Comparison of ENCODE assay signal across 1 cellular context in genomic region chr18:74597662-74598349, GRCh38.
TF ChIP-seq lines count a peak whose summit lies in the region.

Gene ZNF407 (plus strand): TSS chr18:74597870. CDS start chr18:74631020, 33,150 bp downstream.

TF ChIP-seq in K562, 482 proteins besides CTCF, POLR2A, EP300 and RAD21 (continued from another document and continues in another):
- TF ChIP-seq, protein P1, sequence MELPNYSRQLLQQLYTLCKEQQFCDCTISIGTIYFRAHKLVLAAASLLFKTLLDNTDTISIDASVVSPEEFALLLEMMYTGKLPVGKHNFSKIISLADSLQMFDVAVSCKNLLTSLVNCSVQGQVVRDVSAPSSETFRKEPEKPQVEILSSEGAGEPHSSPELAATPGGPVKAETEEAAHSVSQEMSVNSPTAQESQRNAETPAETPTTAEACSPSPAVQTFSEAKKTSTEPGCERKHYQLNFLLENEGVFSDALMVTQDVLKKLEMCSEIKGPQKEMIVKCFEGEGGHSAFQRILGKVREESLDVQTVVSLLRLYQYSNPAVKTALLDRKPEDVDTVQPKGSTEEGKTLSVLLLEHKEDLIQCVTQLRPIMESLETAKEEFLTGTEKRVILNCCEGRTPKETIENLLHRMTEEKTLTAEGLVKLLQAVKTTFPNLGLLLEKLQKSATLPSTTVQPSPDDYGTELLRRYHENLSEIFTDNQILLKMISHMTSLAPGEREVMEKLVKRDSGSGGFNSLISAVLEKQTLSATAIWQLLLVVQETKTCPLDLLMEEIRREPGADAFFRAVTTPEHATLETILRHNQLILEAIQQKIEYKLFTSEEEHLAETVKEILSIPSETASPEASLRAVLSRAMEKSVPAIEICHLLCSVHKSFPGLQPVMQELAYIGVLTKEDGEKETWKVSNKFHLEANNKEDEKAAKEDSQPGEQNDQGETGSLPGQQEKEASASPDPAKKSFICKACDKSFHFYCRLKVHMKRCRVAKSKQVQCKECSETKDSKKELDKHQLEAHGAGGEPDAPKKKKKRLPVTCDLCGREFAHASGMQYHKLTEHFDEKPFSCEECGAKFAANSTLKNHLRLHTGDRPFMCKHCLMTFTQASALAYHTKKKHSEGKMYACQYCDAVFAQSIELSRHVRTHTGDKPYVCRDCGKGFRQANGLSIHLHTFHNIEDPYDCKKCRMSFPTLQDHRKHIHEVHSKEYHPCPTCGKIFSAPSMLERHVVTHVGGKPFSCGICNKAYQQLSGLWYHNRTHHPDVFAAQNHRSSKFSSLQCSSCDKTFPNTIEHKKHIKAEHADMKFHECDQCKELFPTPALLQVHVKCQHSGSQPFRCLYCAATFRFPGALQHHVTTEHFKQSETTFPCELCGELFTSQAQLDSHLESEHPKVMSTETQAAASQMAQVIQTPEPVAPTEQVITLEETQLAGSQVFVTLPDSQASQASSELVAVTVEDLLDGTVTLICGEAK (IDR thresholded peaks at IDR 0.05): peak; percentile 94
- TF ChIP-seq, protein P1 (CRISPR knock-in tag; IDR thresholded peaks at IDR 0.05): no peak
- no peak for TF ChIP-seq JUNB (CRISPR knock-in tag; conservative IDR thresholded peaks at IDR 0.05)
- no peak for TF ChIP-seq PURB (CRISPR knock-in tag; IDR thresholded peaks at IDR 0.05; ENCODE audit: low read depth)
- peak; percentile 68 for TF ChIP-seq SIN3B (IDR thresholded peaks at IDR 0.05; ENCODE audit: low read depth)
- TF ChIP-seq RNF219 (CRISPR knock-in tag; IDR thresholded peaks at IDR 0.05): no peak
- TF ChIP-seq FOXM1 (IDR thresholded peaks at IDR 0.05; ENCODE audit: low read depth): no peak
- no peak for TF ChIP-seq FOXM1 (CRISPR knock-in tag; IDR thresholded peaks at IDR 0.05; ENCODE audit: low read depth)
- TF ChIP-seq YBX1 (IDR thresholded peaks at IDR 0.05): no peak
- TF ChIP-seq POLR2B (IDR thresholded peaks at IDR 0.05; ENCODE audit: low read depth, partially characterized antibody): peak; percentile 36
- TF ChIP-seq, protein P2, sequence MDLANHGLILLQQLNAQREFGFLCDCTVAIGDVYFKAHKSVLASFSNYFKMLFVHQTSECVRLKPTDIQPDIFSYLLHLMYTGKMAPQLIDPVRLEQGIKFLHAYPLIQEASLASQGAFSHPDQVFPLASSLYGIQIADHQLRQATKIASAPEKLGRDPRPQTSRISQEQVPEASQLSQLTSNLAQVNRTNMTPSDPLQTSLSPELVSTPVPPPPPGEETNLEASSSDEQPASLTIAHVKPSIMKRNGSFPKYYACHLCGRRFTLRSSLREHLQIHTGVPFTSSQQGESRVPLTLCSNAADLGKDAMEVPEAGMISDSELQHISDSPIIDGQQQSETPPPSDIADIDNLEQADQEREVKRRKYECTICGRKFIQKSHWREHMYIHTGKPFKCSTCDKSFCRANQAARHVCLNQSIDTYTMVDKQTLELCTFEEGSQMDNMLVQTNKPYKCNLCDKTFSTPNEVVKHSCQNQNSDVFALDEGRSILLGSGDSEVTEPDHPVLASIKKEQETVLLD (IDR thresholded peaks at IDR 0.05): no peak
- TF ChIP-seq, protein P3, sequence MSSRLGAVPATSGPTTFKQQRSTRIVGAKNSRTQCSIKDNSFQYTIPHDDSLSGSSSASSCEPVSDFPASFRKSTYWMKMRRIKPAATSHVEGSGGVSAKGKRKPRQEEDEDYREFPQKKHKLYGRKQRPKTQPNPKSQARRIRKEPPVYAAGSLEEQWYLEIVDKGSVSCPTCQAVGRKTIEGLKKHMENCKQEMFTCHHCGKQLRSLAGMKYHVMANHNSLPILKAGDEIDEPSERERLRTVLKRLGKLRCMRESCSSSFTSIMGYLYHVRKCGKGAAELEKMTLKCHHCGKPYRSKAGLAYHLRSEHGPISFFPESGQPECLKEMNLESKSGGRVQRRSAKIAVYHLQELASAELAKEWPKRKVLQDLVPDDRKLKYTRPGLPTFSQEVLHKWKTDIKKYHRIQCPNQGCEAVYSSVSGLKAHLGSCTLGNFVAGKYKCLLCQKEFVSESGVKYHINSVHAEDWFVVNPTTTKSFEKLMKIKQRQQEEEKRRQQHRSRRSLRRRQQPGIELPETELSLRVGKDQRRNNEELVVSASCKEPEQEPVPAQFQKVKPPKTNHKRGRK (tag; IDR thresholded peaks at IDR 0.05): no peak
- no peak for TF ChIP-seq RUNX1 (IDR thresholded peaks at IDR 0.05; ENCODE audit: low read depth)
- no peak for TF ChIP-seq DPF2 (IDR thresholded peaks at IDR 0.05)
- TF ChIP-seq MECOM (CRISPR knock-in tag; IDR thresholded peaks at IDR 0.05): no peak
- TF ChIP-seq CSDE1 (IDR thresholded peaks at IDR 0.05): no peak
- TF ChIP-seq E2F4 (CRISPR knock-in tag; IDR thresholded peaks at IDR 0.05; ENCODE audit: low read depth): no peak
- TF ChIP-seq, protein P4, sequence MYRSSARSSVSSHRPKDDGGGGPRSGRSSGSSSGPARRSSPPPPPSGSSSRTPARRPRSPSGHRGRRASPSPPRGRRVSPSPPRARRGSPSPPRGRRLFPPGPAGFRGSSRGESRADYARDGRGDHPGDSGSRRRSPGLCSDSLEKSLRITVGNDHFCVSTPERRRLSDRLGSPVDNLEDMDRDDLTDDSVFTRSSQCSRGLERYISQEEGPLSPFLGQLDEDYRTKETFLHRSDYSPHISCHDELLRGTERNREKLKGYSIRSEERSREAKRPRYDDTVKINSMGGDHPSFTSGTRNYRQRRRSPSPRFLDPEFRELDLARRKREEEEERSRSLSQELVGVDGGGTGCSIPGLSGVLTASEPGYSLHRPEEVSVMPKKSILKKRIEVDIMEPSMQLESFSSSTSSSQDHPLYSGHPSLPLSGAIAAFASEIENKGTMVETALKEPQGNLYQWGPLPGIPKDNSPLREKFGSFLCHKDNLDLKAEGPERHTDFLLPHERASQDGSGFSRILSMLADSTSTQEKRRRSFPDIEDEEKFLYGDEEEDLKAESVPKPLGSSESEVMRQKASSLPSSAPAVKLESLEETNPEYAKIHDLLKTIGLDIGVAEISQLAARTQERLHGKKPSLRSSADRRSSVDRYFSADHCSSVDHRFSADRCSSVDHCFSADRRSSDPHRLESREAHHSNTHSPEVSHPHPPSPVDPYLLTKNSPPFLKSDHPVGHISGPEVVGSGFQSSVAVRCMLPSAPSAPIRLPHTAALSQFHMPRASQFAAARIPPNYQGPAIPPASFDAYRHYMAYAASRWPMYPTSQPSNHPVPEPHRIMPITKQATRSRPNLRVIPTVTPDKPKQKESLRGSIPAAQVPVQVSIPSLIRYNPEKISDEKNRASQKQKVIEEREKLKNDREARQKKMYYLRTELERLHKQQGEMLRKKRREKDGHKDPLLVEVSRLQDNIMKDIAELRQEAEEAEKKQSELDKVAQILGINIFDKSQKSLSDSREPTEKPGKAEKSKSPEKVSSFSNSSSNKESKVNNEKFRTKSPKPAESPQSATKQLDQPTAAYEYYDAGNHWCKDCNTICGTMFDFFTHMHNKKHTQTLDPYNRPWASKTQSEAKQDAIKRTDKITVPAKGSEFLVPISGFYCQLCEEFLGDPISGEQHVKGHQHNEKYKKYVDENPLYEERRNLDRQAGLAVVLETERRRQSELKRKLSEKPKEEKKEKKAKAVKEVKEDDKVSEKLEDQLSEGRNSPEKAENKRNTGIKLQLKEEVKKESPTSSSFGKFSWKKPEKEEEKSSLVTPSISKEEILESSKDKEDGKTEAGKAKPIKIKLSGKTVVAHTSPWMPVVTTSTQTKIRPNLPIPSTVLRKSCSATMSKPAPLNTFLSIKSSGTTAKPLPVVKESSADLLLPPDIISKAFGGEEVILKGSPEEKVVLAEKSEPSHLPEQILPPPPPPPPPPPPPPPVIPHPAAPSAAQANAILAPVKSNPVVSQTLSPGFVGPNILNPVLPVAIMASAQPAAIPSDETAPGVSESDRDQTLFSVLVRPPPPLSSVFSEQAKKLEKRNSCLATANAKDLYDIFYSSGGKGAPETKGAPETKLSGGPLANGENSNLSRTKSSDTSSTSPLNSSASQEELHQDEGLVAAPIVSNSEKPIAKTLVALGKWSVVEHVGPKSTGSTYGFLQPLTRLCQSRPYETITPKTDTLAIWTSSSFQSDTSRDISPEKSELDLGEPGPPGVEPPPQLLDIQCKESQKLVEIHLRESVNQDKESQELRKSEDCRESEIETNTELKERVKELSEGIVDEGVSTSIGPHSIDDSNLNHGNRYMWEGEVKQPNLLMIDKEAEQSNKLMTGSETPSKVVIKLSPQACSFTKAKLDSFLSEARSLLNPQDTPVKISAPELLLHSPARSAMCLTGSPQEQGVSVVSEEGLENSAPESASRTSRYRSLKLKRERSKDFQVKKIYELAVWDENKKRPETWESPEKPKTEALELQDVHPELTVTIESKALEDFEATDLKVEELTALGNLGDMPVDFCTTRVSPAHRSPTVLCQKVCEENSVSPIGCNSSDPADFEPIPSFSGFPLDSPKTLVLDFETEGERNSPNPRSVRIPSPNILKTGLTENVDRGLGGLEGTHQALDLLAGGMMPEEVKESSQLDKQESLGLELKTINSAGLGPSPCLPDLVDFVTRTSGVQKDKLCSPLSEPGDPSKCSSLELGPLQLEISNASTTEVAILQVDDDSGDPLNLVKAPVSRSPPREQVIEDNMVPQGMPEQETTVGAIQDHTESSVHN (IDR thresholded peaks at IDR 0.05; ENCODE audit: borderline replicate concordance in 1 of 2, low read depth in 1 of 2): no peak
- TF ChIP-seq NFYB (IDR thresholded peaks at IDR 0.05; ENCODE audit: extremely low read depth, insufficient read length): no peak
- TF ChIP-seq, protein P5, sequence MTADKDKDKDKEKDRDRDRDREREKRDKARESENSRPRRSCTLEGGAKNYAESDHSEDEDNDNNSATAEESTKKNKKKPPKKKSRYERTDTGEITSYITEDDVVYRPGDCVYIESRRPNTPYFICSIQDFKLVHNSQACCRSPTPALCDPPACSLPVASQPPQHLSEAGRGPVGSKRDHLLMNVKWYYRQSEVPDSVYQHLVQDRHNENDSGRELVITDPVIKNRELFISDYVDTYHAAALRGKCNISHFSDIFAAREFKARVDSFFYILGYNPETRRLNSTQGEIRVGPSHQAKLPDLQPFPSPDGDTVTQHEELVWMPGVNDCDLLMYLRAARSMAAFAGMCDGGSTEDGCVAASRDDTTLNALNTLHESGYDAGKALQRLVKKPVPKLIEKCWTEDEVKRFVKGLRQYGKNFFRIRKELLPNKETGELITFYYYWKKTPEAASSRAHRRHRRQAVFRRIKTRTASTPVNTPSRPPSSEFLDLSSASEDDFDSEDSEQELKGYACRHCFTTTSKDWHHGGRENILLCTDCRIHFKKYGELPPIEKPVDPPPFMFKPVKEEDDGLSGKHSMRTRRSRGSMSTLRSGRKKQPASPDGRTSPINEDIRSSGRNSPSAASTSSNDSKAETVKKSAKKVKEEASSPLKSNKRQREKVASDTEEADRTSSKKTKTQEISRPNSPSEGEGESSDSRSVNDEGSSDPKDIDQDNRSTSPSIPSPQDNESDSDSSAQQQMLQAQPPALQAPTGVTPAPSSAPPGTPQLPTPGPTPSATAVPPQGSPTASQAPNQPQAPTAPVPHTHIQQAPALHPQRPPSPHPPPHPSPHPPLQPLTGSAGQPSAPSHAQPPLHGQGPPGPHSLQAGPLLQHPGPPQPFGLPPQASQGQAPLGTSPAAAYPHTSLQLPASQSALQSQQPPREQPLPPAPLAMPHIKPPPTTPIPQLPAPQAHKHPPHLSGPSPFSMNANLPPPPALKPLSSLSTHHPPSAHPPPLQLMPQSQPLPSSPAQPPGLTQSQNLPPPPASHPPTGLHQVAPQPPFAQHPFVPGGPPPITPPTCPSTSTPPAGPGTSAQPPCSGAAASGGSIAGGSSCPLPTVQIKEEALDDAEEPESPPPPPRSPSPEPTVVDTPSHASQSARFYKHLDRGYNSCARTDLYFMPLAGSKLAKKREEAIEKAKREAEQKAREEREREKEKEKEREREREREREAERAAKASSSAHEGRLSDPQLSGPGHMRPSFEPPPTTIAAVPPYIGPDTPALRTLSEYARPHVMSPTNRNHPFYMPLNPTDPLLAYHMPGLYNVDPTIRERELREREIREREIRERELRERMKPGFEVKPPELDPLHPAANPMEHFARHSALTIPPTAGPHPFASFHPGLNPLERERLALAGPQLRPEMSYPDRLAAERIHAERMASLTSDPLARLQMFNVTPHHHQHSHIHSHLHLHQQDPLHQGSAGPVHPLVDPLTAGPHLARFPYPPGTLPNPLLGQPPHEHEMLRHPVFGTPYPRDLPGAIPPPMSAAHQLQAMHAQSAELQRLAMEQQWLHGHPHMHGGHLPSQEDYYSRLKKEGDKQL (CRISPR knock-in tag; IDR thresholded peaks at IDR 0.05; ENCODE audit: borderline replicate concordance): no peak
